Comparison of ENCODE assay signal across 1 cellular context in genomic region chr14:23009483-23009938, GRCh38.
TF ChIP-seq lines count a peak whose summit lies in the region.

No MANE protein-coding gene starts in this region.

TF ChIP-seq in GM23338, 12 proteins besides CTCF, POLR2A, EP300 and RAD21 (continued from another document):
- TF ChIP-seq REST (IDR thresholded peaks at IDR 0.05; ENCODE audit: unreplicated experiment) (no peak), NANOG (IDR thresholded peaks at IDR 0.05; ENCODE audit: borderline replicate concordance) (no peak), ZNF331 (CRISPR knock-in tag; IDR thresholded peaks at IDR 0.05; ENCODE audit: low read depth) (no peak)
